20 cellular contexts compared by ENCODE assay signal in the genomic region with DNA sequence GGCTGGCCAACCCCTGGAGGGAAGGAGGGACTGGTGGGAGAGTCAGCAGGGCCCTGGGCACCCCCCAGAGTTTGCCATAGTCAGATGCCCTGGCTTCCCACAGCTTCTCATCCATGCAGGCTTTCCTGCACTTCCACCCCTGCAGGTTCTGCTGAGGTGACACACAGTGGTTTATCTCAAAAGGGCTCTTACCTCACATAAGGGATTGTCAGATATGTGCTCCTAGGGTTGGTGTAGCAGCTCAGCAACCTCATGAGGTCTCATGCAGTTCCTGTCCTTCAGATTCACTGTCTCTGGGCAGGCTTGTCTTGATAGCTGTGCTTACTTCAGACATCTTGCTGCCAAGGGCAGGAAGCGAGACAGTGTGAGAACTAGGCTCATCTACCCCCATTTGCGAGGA.
A peak's percentile ranks its signal among the peaks of the same experiment; 100 is the strongest.
DNase-seq lines count a peak whose midpoint lies in the region; ATAC-seq and TF ChIP-seq lines count a peak whose summit lies in the region.
"Had no signal": no experiment of that assay in that cellular context is flagged by ENCODE, and none has a peak within 500 bp of the region (broad histone marks: within the 10 kb centered on the region; RNA-seq: fewer than 3 reads in every experiment).

No MANE protein-coding gene starts in this region.

- H4K20me1 ChIP-seq in mammary epithelial cell (ENCODE audit: insufficient read depth, low read length), result no peaks in the 10 kb centered on the region

- H3K27ac Mint-ChIP-seq in activated naive CD4-positive, alpha-beta T cell treated with anti-CD3 and anti-CD28 coated beads, Interleukin-2, amount 10 ng/mL, durations not matched to agents 7 days and 5 days, result peak overlapping the region; percentile 3
- peak overlapping the region; percentile 46; the same call in 1 of the 2 replicates for H3K27ac Mint-ChIP-seq in WTC11
- H3K27ac Mint-ChIP-seq: activated CD4-positive, alpha-beta memory T cell treated with anti-CD3 and anti-CD28 coated beads, Interleukin-2, amount 10 ng/mL, durations not matched to agents 7 days and 5 days had no signal

- BruUV-seq in mammary epithelial cell (replicated peaks; lab: Mats Ljungman, UMichigan), result no TSS peak

- intact Hi-C loops in adrenal gland (cut with DNase I) (no loop called here), mammary epithelial cell (cut with micrococcal nuclease) (loop anchor here (10.0 kb wide), 1 partner anchor 634 kb away; no protein-coding TSS in a partner anchor)

- no peaks in the 10 kb centered on the region for H3K27me3 ChIP-seq in thymus (ENCODE audit: control insufficient read depth, insufficient read depth)
- no peaks in the 10 kb centered on the region for H3K27me3 ChIP-seq in adrenal gland
- H3K27me3 ChIP-seq in mammary epithelial cell (ENCODE audit: insufficient read depth, low read length), result no peaks in the 10 kb centered on the region
- H3K27me3 ChIP-seq: BLaER1, dorsolateral prefrontal cortex had no signal

- ATAC-seq in WTC11, result no peak; the same call in 1 of the 2 replicates
- ATAC-seq in esophagus mucosa, result peak; percentile 12

- H3K4me1 ChIP-seq in thymus (ENCODE audit: control insufficient read depth, insufficient read depth, low read length), result peaks cover 12% of the 10 kb centered on the region
- peaks cover 0 to 4% of the 10 kb centered on the region in 2 donors for H3K4me1 ChIP-seq in adrenal gland (replicated peaks in 1 of 2)
- H3K4me1 ChIP-seq in mammary epithelial cell (ENCODE audit: insufficient read depth, low read length), result peaks cover 29% of the 10 kb centered on the region
- H3K4me1 ChIP-seq: BLaER1, prostate gland had no signal

- H3K27me3 Mint-ChIP-seq in activated naive CD4-positive, alpha-beta T cell treated with anti-CD3 and anti-CD28 coated beads, Interleukin-2, amount 10 ng/mL, durations not matched to agents 7 days and 5 days, result no peaks in the 10 kb centered on the region
- no peaks in the 10 kb centered on the region for H3K27me3 Mint-ChIP-seq in WTC11 (ENCODE audit: low read depth)
- H3K27me3 Mint-ChIP-seq: activated CD4-positive, alpha-beta memory T cell treated with anti-CD3 and anti-CD28 coated beads, Interleukin-2, amount 10 ng/mL, durations not matched to agents 7 days and 5 days had no signal

- H3K9ac ChIP-seq in mammary epithelial cell (ENCODE audit: insufficient read depth, low read length), result no peak overlapping the region
- H3K9ac ChIP-seq: BLaER1 had no signal

- no peaks in the 10 kb centered on the region for H3K9me3 Mint-ChIP-seq in activated naive CD4-positive, alpha-beta T cell treated with anti-CD3 and anti-CD28 coated beads, Interleukin-2, amount 10 ng/mL, durations not matched to agents 7 days and 5 days
- H3K9me3 Mint-ChIP-seq in WTC11, result no peaks in the 10 kb centered on the region
- H3K9me3 Mint-ChIP-seq: activated CD4-positive, alpha-beta memory T cell treated with anti-CD3 and anti-CD28 coated beads, Interleukin-2, amount 10 ng/mL, durations not matched to agents 7 days and 5 days had no signal

- H3K36me3 Mint-ChIP-seq in activated naive CD4-positive, alpha-beta T cell treated with anti-CD3 and anti-CD28 coated beads, Interleukin-2, amount 10 ng/mL, durations not matched to agents 7 days and 5 days, result peaks cover 32% of the 10 kb centered on the region
- no peaks in the 10 kb centered on the region for H3K36me3 Mint-ChIP-seq in WTC11

- H3K4me3 Mint-ChIP-seq in activated naive CD4-positive, alpha-beta T cell treated with anti-CD3 and anti-CD28 coated beads, Interleukin-2, amount 10 ng/mL, durations not matched to agents 7 days and 5 days, result no peak overlapping the region
- no peak overlapping the region for H3K4me3 Mint-ChIP-seq in WTC11
- H3K4me3 Mint-ChIP-seq: activated CD4-positive, alpha-beta memory T cell treated with anti-CD3 and anti-CD28 coated beads, Interleukin-2, amount 10 ng/mL, durations not matched to agents 7 days and 5 days had no signal

- CTCF ChIA-PET in activated naive CD4-positive, alpha-beta T cell treated with anti-CD3 and anti-CD28 coated beads, Interleukin-2, amount 10 ng/mL, durations not matched to agents 7 days and 5 days (lab: Charles Lee), result interaction anchor here (1.4 kb wide), 1 partner anchor 72 kb away, joined by 3 read pairs; no protein-coding TSS in a partner anchor
- CTCF ChIA-PET in WTC11 (lab: Charles Lee) (interaction anchor here (2.3 kb wide), 1 partner anchor 74 kb away, joined by 13 read pairs; no protein-coding TSS in a partner anchor), mammary epithelial cell (lab: Charles Lee; ENCODE audit: low non-redundant PET) (no interaction called here)

- DNase-seq in activated naive CD4-positive, alpha-beta T cell treated with anti-CD3 and anti-CD28 coated beads, Interleukin-2, amount 10 ng/mL, durations not matched to agents 7 days and 5 days, result no peak
- no peak for DNase-seq in activated naive CD4-positive, alpha-beta T cell (lab: John Stamatoyannopoulos, UW)
- no peak for DNase-seq in WTC11 (ENCODE audit: low spot score)
- no peak for DNase-seq in adrenal gland
- no peak for DNase-seq in mammary epithelial cell
- no peak for DNase-seq in activated CD8-positive, alpha-beta memory T cell treated with anti-CD3 and anti-CD28 coated beads, Interleukin-2, amount 50 U/mL, for 4 hours
- DNase-seq: ACHN; activated CD4-positive, alpha-beta memory T cell treated with anti-CD3 and anti-CD28 coated beads, Interleukin-2, amount 10 ng/mL, durations not matched to agents 7 days and 5 days; cerebellar nuclear complex; dorsolateral prefrontal cortex; HCEC 1CT; head of caudate nucleus; NCI-H1105 treated with DMSO at 0.1 percent for 48 hours; NCI-H2081; NCI-H82; T1000 had no signal

- no peak for TF ChIP-seq POLR2A in adrenal gland (IDR thresholded peaks at IDR 0.05)

- dilution Hi-C loops in mammary epithelial cell (cut with HindIII; ENCODE audit: low sequenced_read_pairs), result no loop called here

- no peak for TF ChIP-seq CTCF in WTC11 (IDR thresholded peaks at IDR 0.05)
- no peak for TF ChIP-seq CTCF in adrenal gland (IDR thresholded peaks at IDR 0.05)
- no peak for TF ChIP-seq CTCF in mammary epithelial cell (conservative IDR thresholded peaks at IDR 0.05 in 1 of 2, IDR thresholded peaks at IDR 0.05 in 1 of 2; ENCODE audit: extremely low read depth in 1 of 2, insufficient read depth in 1 of 2, low read depth in 1 of 2, low read length in 2 of 2)

- POLR2A ChIA-PET in WTC11 (lab: Charles Lee), result no interaction called here

- in situ Hi-C loops in mammary epithelial cell (cut with MboI; ENCODE audit: low sequenced_read_pairs in 2 of 2), result no loop called here

- H3K9me3 ChIP-seq in thymus (ENCODE audit: control insufficient read depth) (no peaks in the 10 kb centered on the region), adrenal gland (replicated peaks in 1 of 3) (no peaks in the 10 kb centered on the region), mammary epithelial cell (replicated peaks; ENCODE audit: insufficient read depth, low read length) (no peaks in the 10 kb centered on the region)
- H3K9me3 ChIP-seq: BLaER1, prostate gland had no signal

- peaks cover 35% of the 10 kb centered on the region for H3K4me1 Mint-ChIP-seq in activated naive CD4-positive, alpha-beta T cell treated with anti-CD3 and anti-CD28 coated beads, Interleukin-2, amount 10 ng/mL, durations not matched to agents 7 days and 5 days
- peaks cover 25% of the 10 kb centered on the region for H3K4me1 Mint-ChIP-seq in WTC11

- H3K36me3 ChIP-seq in thymus (ENCODE audit: control insufficient read depth, insufficient read depth), result no peaks in the 10 kb centered on the region
- no peaks in the 10 kb centered on the region for H3K36me3 ChIP-seq in adrenal gland (replicated peaks in 1 of 2)
- no peaks in the 10 kb centered on the region for H3K36me3 ChIP-seq in mammary epithelial cell (ENCODE audit: insufficient read depth, low read length)
- H3K36me3 ChIP-seq: prostate gland had no signal

- H2AFZ ChIP-seq in mammary epithelial cell (ENCODE audit: low read depth, low read length), result no peak overlapping the region

- H3K27ac ChIP-seq in thymus (ENCODE audit: low read depth), result peak overlapping the region; percentile 20
- H3K27ac ChIP-seq in adrenal gland, result no peak overlapping the region
- H3K27ac ChIP-seq in mammary epithelial cell (ENCODE audit: insufficient read depth, low read depth, low read length), result no peak overlapping the region
- H3K27ac ChIP-seq: BLaER1, prostate gland had no signal

- H3K4me2 ChIP-seq in mammary epithelial cell (ENCODE audit: insufficient read depth, low read depth, low read length), result no peak overlapping the region
- H3K4me2 ChIP-seq: BLaER1 had no signal

- H3K79me2 ChIP-seq in mammary epithelial cell (ENCODE audit: insufficient read depth, low read length), result peaks cover 4% of the 10 kb centered on the region

- no peak overlapping the region for H3K4me3 ChIP-seq in thymus (ENCODE audit: low read length)
- no peak overlapping the region for H3K4me3 ChIP-seq in adrenal gland
- H3K4me3 ChIP-seq in mammary epithelial cell (replicated peaks in 1 of 3; ENCODE audit: insufficient read depth in 1 of 3, low read depth in 2 of 3, low read length in 3 of 3), result no peak overlapping the region
- H3K4me3 ChIP-seq: BLaER1, dorsolateral prefrontal cortex, prostate gland had no signal

- WGBS in thymus, result 82% methylated on average over 2 of the region's 2 CpGs
- 86 to 95% (median 93%) methylated on average over 2 of the region's 2 CpGs for WGBS in adrenal gland, 4 donors
- 100% methylated on average over 2 of the region's 2 CpGs for WGBS in mammary epithelial cell (ENCODE audit: low coverage, missing lambda C conversion rate)

TF ChIP-seq in WTC11, 78 proteins besides CTCF, POLR2A, EP300 and RAD21:
- peak; percentile 46; the same call in 1 of the 2 replicates for TF ChIP-seq ZNF423 (CRISPR knock-in tag; IDR thresholded peaks at IDR 0.05)
- no peak for TF ChIP-seq OVOL2 (CRISPR knock-in tag; IDR thresholded peaks at IDR 0.05; ENCODE audit: borderline replicate concordance)
